ENCODE assay signal across 1 cellular context in the genomic region with DNA sequence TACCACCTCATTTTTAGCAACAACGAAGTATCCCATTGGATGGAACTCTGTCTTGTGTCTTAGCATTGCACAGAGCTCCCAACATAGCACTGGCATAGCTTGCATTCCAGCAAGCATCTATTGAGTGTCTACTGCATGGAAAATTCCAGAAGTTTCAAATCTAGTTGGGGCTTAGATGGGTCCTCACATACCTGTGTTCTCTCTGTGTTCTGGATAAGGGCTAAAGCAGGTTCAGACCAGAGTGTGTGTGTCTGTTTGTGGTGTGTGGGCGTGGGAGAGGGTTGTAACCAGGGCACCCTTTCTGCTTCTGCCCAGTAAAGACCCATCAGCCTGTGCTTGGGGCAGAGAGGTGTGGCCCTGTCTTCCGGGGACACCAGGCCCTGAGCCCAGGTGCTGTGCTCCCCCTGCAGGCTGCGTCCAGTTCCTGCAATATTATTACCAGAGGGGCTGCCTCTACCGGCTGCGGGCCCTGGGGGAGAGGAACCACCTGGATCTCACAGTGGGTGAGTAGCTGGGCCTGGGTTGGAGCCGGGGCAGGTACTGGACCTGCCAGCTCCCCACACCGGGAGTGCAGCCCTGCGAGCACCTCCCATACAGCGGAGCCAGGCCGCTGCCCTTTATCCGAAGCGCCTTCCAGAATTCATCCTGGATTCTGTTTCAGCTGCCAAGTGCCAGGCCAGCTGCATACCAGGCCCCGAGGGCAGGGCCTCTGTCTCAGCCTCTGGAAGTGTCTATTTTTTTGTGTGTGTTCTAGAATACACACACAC.
A peak's percentile ranks its signal among the peaks of the same experiment; 100 is the strongest.
TF ChIP-seq lines count a peak whose summit lies in the region.

No MANE protein-coding gene starts in this region.

TF ChIP-seq in HepG2, 621 proteins besides CTCF, POLR2A, EP300 and RAD21 (continued from another document):
- TF ChIP-seq, protein P1, sequence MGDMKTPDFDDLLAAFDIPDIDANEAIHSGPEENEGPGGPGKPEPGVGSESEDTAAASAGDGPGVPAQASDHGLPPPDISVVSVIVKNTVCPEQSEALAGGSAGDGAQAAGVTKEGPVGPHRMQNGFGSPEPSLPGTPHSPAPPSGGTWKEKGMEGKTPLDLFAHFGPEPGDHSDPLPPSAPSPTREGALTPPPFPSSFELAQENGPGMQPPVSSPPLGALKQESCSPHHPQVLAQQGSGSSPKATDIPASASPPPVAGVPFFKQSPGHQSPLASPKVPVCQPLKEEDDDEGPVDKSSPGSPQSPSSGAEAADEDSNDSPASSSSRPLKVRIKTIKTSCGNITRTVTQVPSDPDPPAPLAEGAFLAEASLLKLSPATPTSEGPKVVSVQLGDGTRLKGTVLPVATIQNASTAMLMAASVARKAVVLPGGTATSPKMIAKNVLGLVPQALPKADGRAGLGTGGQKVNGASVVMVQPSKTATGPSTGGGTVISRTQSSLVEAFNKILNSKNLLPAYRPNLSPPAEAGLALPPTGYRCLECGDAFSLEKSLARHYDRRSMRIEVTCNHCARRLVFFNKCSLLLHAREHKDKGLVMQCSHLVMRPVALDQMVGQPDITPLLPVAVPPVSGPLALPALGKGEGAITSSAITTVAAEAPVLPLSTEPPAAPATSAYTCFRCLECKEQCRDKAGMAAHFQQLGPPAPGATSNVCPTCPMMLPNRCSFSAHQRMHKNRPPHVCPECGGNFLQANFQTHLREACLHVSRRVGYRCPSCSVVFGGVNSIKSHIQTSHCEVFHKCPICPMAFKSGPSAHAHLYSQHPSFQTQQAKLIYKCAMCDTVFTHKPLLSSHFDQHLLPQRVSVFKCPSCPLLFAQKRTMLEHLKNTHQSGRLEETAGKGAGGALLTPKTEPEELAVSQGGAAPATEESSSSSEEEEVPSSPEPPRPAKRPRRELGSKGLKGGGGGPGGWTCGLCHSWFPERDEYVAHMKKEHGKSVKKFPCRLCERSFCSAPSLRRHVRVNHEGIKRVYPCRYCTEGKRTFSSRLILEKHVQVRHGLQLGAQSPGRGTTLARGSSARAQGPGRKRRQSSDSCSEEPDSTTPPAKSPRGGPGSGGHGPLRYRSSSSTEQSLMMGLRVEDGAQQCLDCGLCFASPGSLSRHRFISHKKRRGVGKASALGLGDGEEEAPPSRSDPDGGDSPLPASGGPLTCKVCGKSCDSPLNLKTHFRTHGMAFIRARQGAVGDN (CRISPR knock-in tag; IDR thresholded peaks at IDR 0.05) = peak; percentile 78
- TF ChIP-seq ZNF251 (CRISPR knock-in tag; IDR thresholded peaks at IDR 0.05) = no peak
